28 cellular contexts compared by ENCODE assay signal in genomic region chr11:3956748-3957147, GRCh38.
"Had no signal": no experiment of that assay in that cellular context is flagged by ENCODE, and none has a peak within 500 bp of the region (broad histone marks: within the 10 kb centered on the region; RNA-seq: fewer than 3 reads in every experiment).

No MANE protein-coding gene starts in this region.

- ATAC-seq: gastroesophageal sphincter; left ventricle myocardium superior; psoas muscle; stimulated activated memory B cell treated with anti-CD40 and anti-IgM and Interleukin-4, amounts not matched to agents 10 μg/mL and 1 μg/mL and 100 μg/mL, for 72 hours; upper lobe of right lung had no signal

- H3K9me3 ChIP-seq: gastroesophageal sphincter, psoas muscle, sigmoid colon, SK-N-SH, suprapubic skin, tibial artery, upper lobe of right lung had no signal

- H3K27me3 ChIP-seq: gastroesophageal sphincter, hepatocyte, neural progenitor cell, sigmoid colon, suprapubic skin, tibial artery, upper lobe of right lung had no signal

- H3K4me3 ChIP-seq: gastroesophageal sphincter, hepatocyte, neural progenitor cell, psoas muscle, sigmoid colon, suprapubic skin, tibial artery, upper lobe of right lung had no signal

- H3K27me3 Mint-ChIP-seq: stimulated activated memory B cell treated with anti-CD40 and anti-IgM and Interleukin-4, amounts not matched to agents 10 μg/mL and 1 μg/mL and 100 μg/mL, for 72 hours had no signal

- H3K27ac Mint-ChIP-seq: neural progenitor cell; stimulated activated memory B cell treated with anti-CD40 and anti-IgM and Interleukin-4, amounts not matched to agents 10 μg/mL and 1 μg/mL and 100 μg/mL, for 72 hours had no signal

- H3K4me3 Mint-ChIP-seq: neural progenitor cell; stimulated activated memory B cell treated with anti-CD40 and anti-IgM and Interleukin-4, amounts not matched to agents 10 μg/mL and 1 μg/mL and 100 μg/mL, for 72 hours had no signal

- H3K27ac ChIP-seq: gastroesophageal sphincter, hepatocyte, neural progenitor cell, parathyroid adenoma, psoas muscle, sigmoid colon, suprapubic skin, tibial artery, upper lobe of right lung had no signal

- H3K36me3 Mint-ChIP-seq: neural progenitor cell; stimulated activated memory B cell treated with anti-CD40 and anti-IgM and Interleukin-4, amounts not matched to agents 10 μg/mL and 1 μg/mL and 100 μg/mL, for 72 hours had no signal

- H3K9me3 Mint-ChIP-seq: neural progenitor cell; stimulated activated memory B cell treated with anti-CD40 and anti-IgM and Interleukin-4, amounts not matched to agents 10 μg/mL and 1 μg/mL and 100 μg/mL, for 72 hours had no signal

- DNase-seq: activated CD4-positive, alpha-beta T cell treated with anti-CD3 and anti-CD28 coated beads, Interleukin-2, amount 50 U/mL, for 1 hour; activated CD4-positive, CD25-positive, alpha-beta regulatory T cell treated with anti-CD3 and anti-CD28 coated beads, Interleukin-2, amount 50 U/mL, for 72 hours; activated CD8-positive, alpha-beta memory T cell treated with anti-CD3 and anti-CD28 coated beads, Interleukin-2, amount 50 U/mL, for 4 hours; activated effector memory CD4-positive, alpha-beta T cell treated with Interleukin-2 at 50 U/mL for 16 hours; activated T-cell treated with anti-CD3 and anti-CD28 coated beads, Interleukin-2, amount 50 U/mL, for 48 hours; amygdala; caudate nucleus; cortex of kidney; islet precursor cell; left ventricle myocardium superior; occipital lobe; psoas muscle; sigmoid colon; SK-N-SH; small intestine; stimulated activated CD4-positive, alpha-beta T cell treated with anti-CD3 and anti-CD28 coated beads, Interleukin-1b, Interleukin-23, amount 100 ng/mL, for 48 hours; stimulated activated CD4-positive, alpha-beta T cell treated with anti-CD3 and anti-CD28 coated beads, Interleukin-4, amount 100 ng/mL, for 4 hours; stimulated activated CD8-positive, alpha-beta memory T cell treated with anti-CD3 and anti-CD28 coated beads, Interleukin-4, amount 100 ng/mL, for 48 hours; SW 1271; T-helper 2 cell; tibial artery; upper lobe of right lung had no signal

- H3K36me3 ChIP-seq: gastroesophageal sphincter, neural progenitor cell, sigmoid colon, suprapubic skin, tibial artery, upper lobe of right lung had no signal
